ENCODE assay signal across 16 cellular contexts in genomic region chr22:27667121-27667843, GRCh38.
DNase-seq lines count a peak whose midpoint lies in the region; ATAC-seq and TF ChIP-seq lines count a peak whose summit lies in the region.
"Had no signal": no experiment of that assay in that cellular context is flagged by ENCODE, and none has a peak within 500 bp of the region (broad histone marks: within the 10 kb centered on the region; RNA-seq: fewer than 3 reads in every experiment).

No MANE protein-coding gene starts in this region.

- H3K4me1 Mint-ChIP-seq in activated naive CD4-positive, alpha-beta T cell treated with anti-CD3 and anti-CD28 coated beads, Interleukin-2, amount 10 ng/mL, durations not matched to agents 7 days and 5 days, result no peaks in the 10 kb centered on the region

- H3K27ac ChIP-seq in gastrocnemius medialis, result peak overlapping the region; percentile 88 to 91 (median 90)
- H3K27ac ChIP-seq: parathyroid adenoma, VCaP had no signal

- in situ Hi-C loops in gastrocnemius medialis (cut with MboI; ENCODE audit: low sequenced_read_pairs in 4 of 4), result no loop called here

- CTCF ChIA-PET in GM10248 (lab: Yijun Ruan, JAX), result no interaction called here
- CTCF ChIA-PET in activated naive CD4-positive, alpha-beta T cell treated with anti-CD3 and anti-CD28 coated beads, Interleukin-2, amount 10 ng/mL, durations not matched to agents 7 days and 5 days (lab: Charles Lee), result no interaction called here

- no peak for TF ChIP-seq POLR2A in gastrocnemius medialis (IDR thresholded peaks at IDR 0.05)

- H3K27me3 Mint-ChIP-seq in activated naive CD4-positive, alpha-beta T cell treated with anti-CD3 and anti-CD28 coated beads, Interleukin-2, amount 10 ng/mL, durations not matched to agents 7 days and 5 days, result peaks cover 18% of the 10 kb centered on the region

- H3K4me3 Mint-ChIP-seq in activated naive CD4-positive, alpha-beta T cell treated with anti-CD3 and anti-CD28 coated beads, Interleukin-2, amount 10 ng/mL, durations not matched to agents 7 days and 5 days, result no peak overlapping the region

- DNase-seq in ELF-1 (ENCODE audit: low read depth, low spot score), result peak; percentile 96
- peak; percentile 92 for DNase-seq in amniotic epithelial cell (ENCODE audit: low read depth)
- DNase-seq in kidney epithelial cell (ENCODE audit: low read depth), result peak; percentile 42
- DNase-seq in gastrocnemius medialis, result no peak
- no peak for DNase-seq in GM10248 (ENCODE audit: extremely low spot score)
- no peak for DNase-seq in DMS 273 (lab: John Stamatoyannopoulos, UW; ENCODE audit: unreplicated experiment)
- DNase-seq in activated naive CD4-positive, alpha-beta T cell treated with anti-CD3 and anti-CD28 coated beads, Interleukin-2, amount 10 ng/mL, durations not matched to agents 7 days and 5 days, result no peak
- DNase-seq in SW480 (ENCODE audit: low spot score), result no peak
- DNase-seq: activated naive CD4-positive, alpha-beta T cell treated with anti-CD3 and anti-CD28 coated beads, Interleukin-2, amount 50 U/mL, for 16 hours; NCI-H1092; stimulated activated CD4-positive, alpha-beta T cell treated with anti-CD3 and anti-CD28 coated beads, Interleukin-1b, Interleukin-23, amount 100 ng/mL, for 48 hours; stimulated activated CD8-positive, alpha-beta memory T cell treated with anti-CD3 and anti-CD28 coated beads, Interleukin-4, amount 100 ng/mL, for 48 hours; trophoblast cell had no signal

- intact Hi-C loops in gastrocnemius medialis (cut with DNase I; ENCODE audit: low total_unique reads), result no loop called here

- peaks cover 4% of the 10 kb centered on the region for H3K27me3 ChIP-seq in kidney epithelial cell (ENCODE audit: control insufficient read depth, insufficient read depth, low read length)
- no peaks in the 10 kb centered on the region for H3K27me3 ChIP-seq in gastrocnemius medialis

- H3K9me3 ChIP-seq in gastrocnemius medialis, result no peaks in the 10 kb centered on the region

- H3K9me3 Mint-ChIP-seq in activated naive CD4-positive, alpha-beta T cell treated with anti-CD3 and anti-CD28 coated beads, Interleukin-2, amount 10 ng/mL, durations not matched to agents 7 days and 5 days, result peaks cover 5% of the 10 kb centered on the region

- no peak for TF ChIP-seq CTCF in kidney epithelial cell (IDR thresholded peaks at IDR 0.05; ENCODE audit: insufficient read depth, low read length, poor library complexity, severe bottlenecking)
- TF ChIP-seq CTCF in gastrocnemius medialis (IDR thresholded peaks at IDR 0.05 in 4 of 5, conservative IDR thresholded peaks at IDR 0.05 in 1 of 5), result no peak
- no peak for TF ChIP-seq CTCF in GM10248 (IDR thresholded peaks at IDR 0.05; ENCODE audit: control extremely low read depth, extremely low read depth, low read depth, missing control alignments)

- H3K4me3 ChIP-seq in kidney epithelial cell (ENCODE audit: low read depth, low read length) (no peak overlapping the region), gastrocnemius medialis (no peak overlapping the region)

- no peaks in the 10 kb centered on the region for H3K36me3 Mint-ChIP-seq in activated naive CD4-positive, alpha-beta T cell treated with anti-CD3 and anti-CD28 coated beads, Interleukin-2, amount 10 ng/mL, durations not matched to agents 7 days and 5 days

- no peak for ATAC-seq in gastrocnemius medialis
- ATAC-seq: SK-N-SH treated with all-trans-retinoic acid at 6 μM for 48 hours had no signal

- POLR2A ChIA-PET in GM10248 (lab: Yijun Ruan, JAX), result no interaction called here

- H3K27ac Mint-ChIP-seq in activated naive CD4-positive, alpha-beta T cell treated with anti-CD3 and anti-CD28 coated beads, Interleukin-2, amount 10 ng/mL, durations not matched to agents 7 days and 5 days, result no peak overlapping the region

- peaks cover 29 to 31% of the 10 kb centered on the region in 2 donors for H3K4me1 ChIP-seq in gastrocnemius medialis
- H3K4me1 ChIP-seq: parathyroid adenoma had no signal

- H3K36me3 ChIP-seq in kidney epithelial cell (ENCODE audit: control insufficient read depth, insufficient read depth, low read length) (no peaks in the 10 kb centered on the region), gastrocnemius medialis (no peaks in the 10 kb centered on the region)

Comparison
In these comparisons a context has a peak if more than half of its experiments do, and no peak if none do; other contexts are left out.
1. DNase-seq: peak in ELF-1 (single experiment), amniotic epithelial cell (single experiment) and kidney epithelial cell (single experiment); none in gastrocnemius medialis (0 of 2), GM10248 (single experiment), DMS 273 (single experiment), activated naive CD4-positive, alpha-beta T cell treated with anti-CD3 and anti-CD28 coated beads, Interleukin-2, amount 10 ng/mL, durations not matched to agents 7 days and 5 days (single experiment) and SW480 (single experiment).